In genomic region chr1:214439352-214440119, GRCh38 we compare ENCODE assay signal across 8 cellular contexts.
DNase-seq lines count a peak whose midpoint lies in the region; ATAC-seq and TF ChIP-seq lines count a peak whose summit lies in the region.

No MANE protein-coding gene starts in this region.

- no peak for TF ChIP-seq CTCF in CD14-positive monocyte (IDR thresholded peaks at IDR 0.05)
- no peak for TF ChIP-seq CTCF in glutamatergic neuron (IDR thresholded peaks at IDR 0.05; ENCODE audit: partially characterized antibody, unreplicated experiment)

- no peak overlapping the region for H3K4me3 ChIP-seq in skin epidermis

- ATAC-seq in GM18873 (IDR thresholded peaks at IDR 0.05; ENCODE audit: low FRiP score, unreplicated experiment) (peak; percentile 65), HG03039 (IDR thresholded peaks at IDR 0.05; ENCODE audit: unreplicated experiment) (peak; percentile 83)

- H3K4me3 Mint-ChIP-seq in CD14-positive monocyte (peak overlapping the region; percentile 25 to 47), glutamatergic neuron (ENCODE audit: unreplicated experiment) (peak overlapping the region; percentile 7)

- peak overlapping the region in 19 of 21 experiments; percentile 1 to 77 (median 56) for H3K27ac ChIP-seq in skin epidermis

- H3K27ac Mint-ChIP-seq in CD14-positive monocyte = peak overlapping the region in 4 of 7 donors; percentile 12 to 58 (median 36)
- H3K27ac Mint-ChIP-seq in glutamatergic neuron (ENCODE audit: unreplicated experiment) = peak overlapping the region; percentile 98

- no peak for DNase-seq in CD14-positive monocyte (ENCODE audit: low spot score)
- DNase-seq in NCI-H2081 (lab: John Stamatoyannopoulos, UW) = peak; percentile 45 to 84
- DNase-seq in activated CD4-positive, CD25-positive, alpha-beta regulatory T cell treated with anti-CD3 and anti-CD28 coated beads, Interleukin-2, amount 50 U/mL, for 72 hours = peak; percentile 39
- no peak for DNase-seq in glutamatergic neuron
- DNase-seq in DMS114 treated with DMSO at 0.1 percent for 48 hours (lab: John Stamatoyannopoulos, UW; ENCODE audit: unreplicated experiment) = no peak

- no peaks in the 10 kb centered on the region for H3K36me3 Mint-ChIP-seq in CD14-positive monocyte
- H3K36me3 Mint-ChIP-seq in glutamatergic neuron (ENCODE audit: unreplicated experiment) = no peaks in the 10 kb centered on the region

- H3K9me3 Mint-ChIP-seq in CD14-positive monocyte = peaks cover 0 to 2% (median 0%) of the 10 kb centered on the region in 7 donors
- H3K9me3 Mint-ChIP-seq in glutamatergic neuron (ENCODE audit: unreplicated experiment) = peaks cover 9% of the 10 kb centered on the region

- intact Hi-C loops in CD14-positive monocyte (cut with micrococcal nuclease) = no loop called here

- H3K4me1 Mint-ChIP-seq in CD14-positive monocyte (peaks cover 20% of the 10 kb centered on the region), glutamatergic neuron (ENCODE audit: low read depth, unreplicated experiment) (peaks cover 48% of the 10 kb centered on the region)

- no peaks in the 10 kb centered on the region for H3K27me3 Mint-ChIP-seq in CD14-positive monocyte (ENCODE audit: low read depth in 3 of 3)
- peaks cover 4% of the 10 kb centered on the region for H3K27me3 Mint-ChIP-seq in glutamatergic neuron (ENCODE audit: unreplicated experiment)

Comparison
In these comparisons a context has a peak if more than half of its experiments do, and no peak if none do; other contexts are left out.
1. DNase-seq: peak in NCI-H2081 (2 of 2) and activated CD4-positive, CD25-positive, alpha-beta regulatory T cell treated with anti-CD3 and anti-CD28 coated beads, Interleukin-2, amount 50 U/mL, for 72 hours (single experiment); none in CD14-positive monocyte (single experiment), glutamatergic neuron (single experiment) and DMS114 treated with DMSO at 0.1 percent for 48 hours (single experiment).